ENCODE assay signal across 21 cellular contexts in genomic region chr6:10312445-10312844, GRCh38.
"Had no signal": no experiment of that assay in that cellular context is flagged by ENCODE, and none has a peak within 500 bp of the region (broad histone marks: within the 10 kb centered on the region; RNA-seq: fewer than 3 reads in every experiment).

No MANE protein-coding gene starts in this region.

- H3K27ac Mint-ChIP-seq: activated B cell treated with CpG ODN at 0.5 μM for 24 hours; activated CD4-positive, alpha-beta memory T cell treated with anti-CD3 and anti-CD28 coated beads for 36 hours; activated naive CD8-positive, alpha-beta T cell; dendritic cell treated with granulocyte-macrophage colony-stimulating factor and Interleukin-4, amounts not matched to agents 40 ng/mL and 50 ng/mL, for 4 days; natural killer cell; stimulated activated effector memory CD8-positive, alpha-beta T cell treated with anti-CD3 and anti-CD28 coated beads, Interleukin-12 subunit alpha, Interleukin-12 subunit beta, amount 100 ng/mL, for 72 hours had no signal

- H3K27ac ChIP-seq: cardiac muscle cell, gastrocnemius medialis, heart right ventricle, lower lobe of right lung, testis, upper lobe of left lung had no signal

- H3K9me3 ChIP-seq: gastrocnemius medialis, heart right ventricle, lower lobe of right lung, testis, upper lobe of left lung had no signal

- H3K36me3 Mint-ChIP-seq: activated CD4-positive, alpha-beta memory T cell treated with anti-CD3 and anti-CD28 coated beads for 36 hours; activated naive CD8-positive, alpha-beta T cell; natural killer cell; stimulated activated effector memory CD8-positive, alpha-beta T cell treated with anti-CD3 and anti-CD28 coated beads, Interleukin-12 subunit alpha, Interleukin-12 subunit beta, amount 100 ng/mL, for 72 hours had no signal

- H3K4me3 Mint-ChIP-seq: activated B cell treated with CpG ODN at 0.5 μM for 24 hours; activated CD4-positive, alpha-beta memory T cell treated with anti-CD3 and anti-CD28 coated beads for 36 hours; activated naive CD8-positive, alpha-beta T cell; dendritic cell treated with granulocyte-macrophage colony-stimulating factor and Interleukin-4, amounts not matched to agents 40 ng/mL and 50 ng/mL, for 4 days; natural killer cell; stimulated activated effector memory CD8-positive, alpha-beta T cell treated with anti-CD3 and anti-CD28 coated beads, Interleukin-12 subunit alpha, Interleukin-12 subunit beta, amount 100 ng/mL, for 72 hours had no signal

- H3K4me1 ChIP-seq: gastrocnemius medialis, heart right ventricle, lower lobe of right lung, testis, upper lobe of left lung had no signal

- H2AFZ ChIP-seq: parathyroid adenoma had no signal

- H3K79me2 ChIP-seq: parathyroid adenoma had no signal

- H3K9ac ChIP-seq: parathyroid adenoma had no signal

- H3K36me3 ChIP-seq: cardiac muscle cell, gastrocnemius medialis, heart right ventricle, lower lobe of right lung, upper lobe of left lung had no signal

- H3K4me1 Mint-ChIP-seq: activated B cell treated with CpG ODN at 0.5 μM for 24 hours; natural killer cell; stimulated activated effector memory CD8-positive, alpha-beta T cell treated with anti-CD3 and anti-CD28 coated beads, Interleukin-12 subunit alpha, Interleukin-12 subunit beta, amount 100 ng/mL, for 72 hours had no signal

- ATAC-seq: esophagus mucosa; gastrocnemius medialis; heart right ventricle; left colon; lower lobe of right lung; natural killer cell; sciatic nerve; stimulated activated effector memory CD8-positive, alpha-beta T cell treated with anti-CD3 and anti-CD28 coated beads, Interleukin-12 subunit alpha, Interleukin-12 subunit beta, amount 100 ng/mL, for 72 hours had no signal

- H3K27me3 ChIP-seq: cardiac muscle cell, testis, upper lobe of left lung had no signal

- H3K9me3 Mint-ChIP-seq: activated B cell treated with CpG ODN at 0.5 μM for 24 hours; activated CD4-positive, alpha-beta memory T cell treated with anti-CD3 and anti-CD28 coated beads for 36 hours; dendritic cell treated with granulocyte-macrophage colony-stimulating factor and Interleukin-4, amounts not matched to agents 40 ng/mL and 50 ng/mL, for 4 days; natural killer cell; stimulated activated effector memory CD8-positive, alpha-beta T cell treated with anti-CD3 and anti-CD28 coated beads, Interleukin-12 subunit alpha, Interleukin-12 subunit beta, amount 100 ng/mL, for 72 hours had no signal

- H3K4me3 ChIP-seq: cardiac muscle cell, gastrocnemius medialis, heart right ventricle, lower lobe of right lung, upper lobe of left lung had no signal

- DNase-seq: activated B cell treated with CpG ODN at 0.5 μM for 24 hours; activated CD4-positive, alpha-beta memory T cell treated with anti-CD3 and anti-CD28 coated beads for 36 hours; activated CD4-positive, alpha-beta T cell treated with anti-CD3 and anti-CD28 coated beads for 4 hours; activated T-cell treated with anti-CD3 and anti-CD28 coated beads for 4 hours; effector CD8-positive, alpha-beta T cell; gastrocnemius medialis; heart right ventricle; islet precursor cell; left colon; lower lobe of right lung; natural killer cell; stimulated activated CD4-positive, alpha-beta T cell treated with anti-CD3 and anti-CD28 coated beads, Interleukin-4, amount 100 ng/mL, for 24 hours; testis; upper lobe of left lung had no signal

- H3K27me3 Mint-ChIP-seq: activated B cell treated with CpG ODN at 0.5 μM for 24 hours; dendritic cell treated with granulocyte-macrophage colony-stimulating factor and Interleukin-4, amounts not matched to agents 40 ng/mL and 50 ng/mL, for 4 days had no signal
